22 cellular contexts compared by ENCODE assay signal in the genomic region with DNA sequence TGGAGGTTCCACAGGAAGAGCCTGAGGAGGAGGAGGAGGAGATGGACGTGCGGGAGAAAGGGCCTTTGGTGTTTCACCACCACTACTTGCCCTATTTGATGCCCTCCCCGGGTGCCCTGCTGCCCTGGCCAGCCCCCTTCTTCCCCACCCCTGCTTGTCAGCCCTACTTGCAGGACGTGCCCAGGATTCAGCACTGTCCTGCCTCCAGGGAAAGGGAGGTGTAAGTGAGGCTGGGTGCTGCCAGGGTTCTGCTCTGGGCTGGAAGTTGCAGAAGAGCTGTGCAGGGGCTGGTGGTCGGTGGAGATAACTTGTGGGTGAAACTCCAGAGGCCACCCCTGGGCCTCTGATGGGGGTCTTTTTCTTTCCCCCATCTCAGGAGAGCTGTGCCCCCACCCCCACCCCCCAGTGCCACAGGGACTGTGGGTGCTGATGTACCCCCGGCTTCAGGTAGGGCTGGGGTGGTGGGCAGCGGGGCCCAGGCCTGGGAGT. TPM values are rescaled to one million over a fixed set of nuclear protein-coding genes. Genes with fewer than 3 reads are reported as not detected.
DNase-seq lines count a peak whose midpoint lies in the region; ATAC-seq, FAIRE-seq and TF ChIP-seq lines count a peak whose summit lies in the region.
"Had no signal": no experiment of that assay in that cellular context is flagged by ENCODE, and none has a peak within 500 bp of the region (broad histone marks: within the 10 kb centered on the region; RNA-seq: fewer than 3 reads in every experiment).

No MANE protein-coding gene starts in this region.

- H3K27ac Mint-ChIP-seq in chondrocyte (ENCODE audit: unreplicated experiment), result no peak overlapping the region
- H3K27ac Mint-ChIP-seq in nephron progenitor cell, result peak overlapping the region; percentile 32
- no peak overlapping the region for H3K27ac Mint-ChIP-seq in glutamatergic neuron (ENCODE audit: unreplicated experiment)
- H3K27ac Mint-ChIP-seq: activated naive CD8-positive, alpha-beta T cell; mesothelial cell of epicardium had no signal

- peak overlapping the region; percentile 51 for H3K27ac ChIP-seq in upper lobe of right lung
- H3K27ac ChIP-seq: body of pancreas, testis had no signal

- H3K36me3 Mint-ChIP-seq in chondrocyte (ENCODE audit: low read depth) (no peaks in the 10 kb centered on the region), nephron progenitor cell (ENCODE audit: low read depth) (no peaks in the 10 kb centered on the region), glutamatergic neuron (ENCODE audit: unreplicated experiment) (no peaks in the 10 kb centered on the region)
- H3K36me3 Mint-ChIP-seq: activated naive CD8-positive, alpha-beta T cell; mesothelial cell of epicardium had no signal

- H3K9me3 Mint-ChIP-seq in chondrocyte (ENCODE audit: low read depth), result no peaks in the 10 kb centered on the region
- no peaks in the 10 kb centered on the region for H3K9me3 Mint-ChIP-seq in nephron progenitor cell
- H3K9me3 Mint-ChIP-seq in glutamatergic neuron (ENCODE audit: unreplicated experiment), result peaks cover 4% of the 10 kb centered on the region
- H3K9me3 Mint-ChIP-seq: activated T-cell treated with anti-CD3 and anti-CD28 coated beads, Interleukin-2, amount 50 U/mL, for 4 hours; mesothelial cell of epicardium; neural crest cell had no signal

- intact Hi-C loops in Right ventricle myocardium superior (cut with DNase I), result no loop called here
- intact Hi-C loops in left ventricle myocardium superior (cut with micrococcal nuclease), result no loop called here
- intact Hi-C loops in upper lobe of right lung (cut with DNase I), result no loop called here

- no peak for FAIRE-seq in RCC 7860 (lab: Jason Lieb, UNC)

- no peak overlapping the region for H3K4me3 Mint-ChIP-seq in chondrocyte (ENCODE audit: unreplicated experiment)
- no peak overlapping the region for H3K4me3 Mint-ChIP-seq in nephron progenitor cell
- H3K4me3 Mint-ChIP-seq in glutamatergic neuron (ENCODE audit: unreplicated experiment), result no peak overlapping the region
- H3K4me3 Mint-ChIP-seq: activated naive CD8-positive, alpha-beta T cell; activated T-cell treated with anti-CD3 and anti-CD28 coated beads, Interleukin-2, amount 50 U/mL, for 4 hours; mesothelial cell of epicardium had no signal

- peak; percentile 30 for DNase-seq in Right ventricle myocardium superior
- DNase-seq in left ventricle myocardium superior, result no peak
- peak; percentile 59 for DNase-seq in chondrocyte (ENCODE audit: low spot score)
- no peak for DNase-seq in nephron progenitor cell
- no peak for DNase-seq in upper lobe of right lung
- no peak for DNase-seq in RCC 7860 (ENCODE audit: low spot score)
- DNase-seq in NOMO-1 treated with DMSO at 0.1 percent for 48 hours (lab: John Stamatoyannopoulos, UW; ENCODE audit: unreplicated experiment), result no peak
- DNase-seq in glutamatergic neuron, result no peak
- DNase-seq: activated CD4-positive, alpha-beta T cell treated with anti-CD3 and anti-CD28 coated beads, Interleukin-2, amount 50 U/mL, for 4 hours; activated T-cell treated with anti-CD3 and anti-CD28 coated beads, Interleukin-2, amount 50 U/mL, for 4 hours; body of pancreas; foreskin melanocyte; KBM-7; NCI-H187 treated with DMSO at 0.1 percent for 48 hours; NCI-H446; RPMI8226; testis had no signal

- no peaks in the 10 kb centered on the region for H3K27me3 ChIP-seq in upper lobe of right lung
- H3K27me3 ChIP-seq: testis had no signal

- H3K27me3 Mint-ChIP-seq in chondrocyte (ENCODE audit: low read depth) (peaks cover 13% of the 10 kb centered on the region), nephron progenitor cell (ENCODE audit: low read depth, poor library complexity) (peaks cover 53% of the 10 kb centered on the region), glutamatergic neuron (ENCODE audit: unreplicated experiment) (peaks cover 14% of the 10 kb centered on the region)
- H3K27me3 Mint-ChIP-seq: activated naive CD8-positive, alpha-beta T cell had no signal

- H3K4me3 ChIP-seq in upper lobe of right lung, result no peak overlapping the region
- H3K4me3 ChIP-seq: body of pancreas, coronary artery, testis had no signal

- no peaks in the 10 kb centered on the region for H3K36me3 ChIP-seq in upper lobe of right lung

- H3K4me1 Mint-ChIP-seq in chondrocyte (ENCODE audit: low read depth) (peaks cover 12% of the 10 kb centered on the region), nephron progenitor cell (peaks cover 21% of the 10 kb centered on the region), glutamatergic neuron (ENCODE audit: low read depth, unreplicated experiment) (no peaks in the 10 kb centered on the region)

- ATAC-seq in Right ventricle myocardium superior (ENCODE audit: poor library complexity) (no peak), left ventricle myocardium superior (no peak), upper lobe of right lung (no peak)
- ATAC-seq: activated T-cell treated with anti-CD3 and anti-CD28 coated beads, Interleukin-2, amount 50 U/mL, for 4 hours had no signal

- H3K9me3 ChIP-seq in upper lobe of right lung, result no peaks in the 10 kb centered on the region
- H3K9me3 ChIP-seq: body of pancreas, testis had no signal

- no peak for TF ChIP-seq CTCF in chondrocyte (IDR thresholded peaks at IDR 0.05)
- no peak for TF ChIP-seq CTCF in nephron progenitor cell (IDR thresholded peaks at IDR 0.05)
- TF ChIP-seq CTCF in upper lobe of right lung (IDR thresholded peaks at IDR 0.05), result no peak
- TF ChIP-seq CTCF in glutamatergic neuron (IDR thresholded peaks at IDR 0.05; ENCODE audit: partially characterized antibody, unreplicated experiment), result no peak

- peaks cover 29% of the 10 kb centered on the region for H3K4me1 ChIP-seq in upper lobe of right lung

RNA-seq across cellular contexts. Expression of gene PRR29, which starts 3.0 kb away (rescaled TPM):
- 0.30 TPM for total RNA-seq in Right ventricle myocardium superior
- 0.20 TPM for total RNA-seq in left ventricle myocardium superior
- total RNA-seq in chondrocyte, result 0.28 to 0.35 TPM in 2 of 3 replicates, not detected in the other
- total RNA-seq in upper lobe of right lung, result 0.43 TPM
- total RNA-seq in glutamatergic neuron (ENCODE audit: unreplicated experiment), result not detected

RNA-seq across cellular contexts. Expression of gene ICAM2, which starts 19.3 kb away (rescaled TPM):
- total RNA-seq in Right ventricle myocardium superior, result 31.9 TPM
- total RNA-seq in left ventricle myocardium superior, result 30.6 TPM
- not detected in 3 replicates for total RNA-seq in chondrocyte
- total RNA-seq in upper lobe of right lung, result 70.5 TPM
- total RNA-seq in glutamatergic neuron (ENCODE audit: unreplicated experiment), result not detected
- total RNA-seq: neural crest cell had no signal

RNA-seq across cellular contexts. Expression of gene SCN4A, which starts 28.4 kb away (rescaled TPM):
- total RNA-seq in Right ventricle myocardium superior (0.56 TPM), left ventricle myocardium superior (0.32 TPM), chondrocyte (not detected in 3 replicates), upper lobe of right lung (not detected), glutamatergic neuron (ENCODE audit: unreplicated experiment) (7.9 TPM)
- total RNA-seq: epithelial cell of proximal tubule had no signal

Comparison
In these comparisons a context has a peak if more than half of its experiments do, and no peak if none do; other contexts are left out.
1. DNase-seq: peak in Right ventricle myocardium superior (single experiment) and chondrocyte (single experiment); none in left ventricle myocardium superior (single experiment), nephron progenitor cell (single experiment), upper lobe of right lung (single experiment), RCC 7860 (single experiment), NOMO-1 treated with DMSO at 0.1 percent for 48 hours (single experiment) and glutamatergic neuron (single experiment).
2. RNA of gene ICAM2, which starts 19.3 kb away (total RNA-seq): 70.5 TPM in upper lobe of right lung (single experiment), 31.9 TPM in Right ventricle myocardium superior (single experiment) and 30.6 TPM in left ventricle myocardium superior (single experiment); not detected in chondrocyte and not detected in glutamatergic neuron (single experiment); every median in the first group is over 10 times any median in the second.